In genomic region chr1:234720709-234721436, GRCh38 we compare ENCODE assay signal across 10 cellular contexts.
A peak's percentile ranks its signal among the peaks of the same experiment; 100 is the strongest.
DNase-seq lines count a peak whose midpoint lies in the region; ATAC-seq and TF ChIP-seq lines count a peak whose summit lies in the region.
"Had no signal": no experiment of that assay in that cellular context is flagged by ENCODE, and none has a peak within 500 bp of the region (broad histone marks: within the 10 kb centered on the region; RNA-seq: fewer than 3 reads in every experiment).

No MANE protein-coding gene starts in this region.

- intact Hi-C loops in cardiac septum (cut with DNase I) (loop anchor here (1.0 to 5.0 kb wide), 4 partner anchors 20 to 261 kb away; no protein-coding TSS in a partner anchor), Right ventricle myocardium inferior (cut with DNase I) (loop anchor here (5.0 kb wide), 3 partner anchors 141 to 256 kb away; no protein-coding TSS in a partner anchor), aorta (cut with DNase I) (loop anchor here (5.0 to 10.0 kb wide), 8 partner anchors 34 to 356 kb away; no protein-coding TSS in a partner anchor)

- H3K4me1 ChIP-seq in esophagus (ENCODE audit: control insufficient read depth in 2 of 2, insufficient read depth in 2 of 2, low read length in 1 of 2), result peaks cover 9 to 31% of the 10 kb centered on the region in 2 donors
- peaks cover 4 to 11% of the 10 kb centered on the region in 2 donors for H3K4me1 ChIP-seq in aorta (ENCODE audit: control insufficient read depth in 1 of 2, insufficient read depth in 2 of 2, low read length in 2 of 2)
- peaks cover 20% of the 10 kb centered on the region for H3K4me1 ChIP-seq in foreskin keratinocyte

- H3K36me3 ChIP-seq in esophagus (ENCODE audit: control insufficient read depth in 2 of 2, insufficient read depth in 2 of 2, low read length in 1 of 2), result no peaks in the 10 kb centered on the region
- H3K36me3 ChIP-seq in aorta (ENCODE audit: control insufficient read depth in 1 of 2, insufficient read depth in 2 of 2, low read length in 1 of 2), result no peaks in the 10 kb centered on the region

- H3K27ac ChIP-seq in esophagus (ENCODE audit: low read depth in 2 of 2, low read length in 1 of 2) (peak overlapping the region; percentile 99 to 100), aorta (ENCODE audit: low read depth in 1 of 2, low read length in 2 of 2) (peak overlapping the region; percentile 96 to 98), foreskin keratinocyte (no peak overlapping the region)

- H3K4me3 ChIP-seq in esophagus (ENCODE audit: low read depth in 1 of 2, low read length in 2 of 2), result no peak overlapping the region
- no peak overlapping the region for H3K4me3 ChIP-seq in aorta (ENCODE audit: low read length in 2 of 2)

- H3K27me3 Mint-ChIP-seq in osteocyte (ENCODE audit: unreplicated experiment), result no peaks in the 10 kb centered on the region

- no peak for TF ChIP-seq CTCF in osteocyte (IDR thresholded peaks at IDR 0.05)
- no peak for TF ChIP-seq CTCF in foreskin keratinocyte (conservative IDR thresholded peaks at IDR 0.05)

- peak overlapping the region; percentile 100 for H3K27ac Mint-ChIP-seq in osteocyte (ENCODE audit: unreplicated experiment)

- DNase-seq in cardiac septum (ENCODE audit: low spot score), result peak; percentile 57
- no peak for DNase-seq in Right ventricle myocardium inferior (ENCODE audit: missing footprints)
- DNase-seq in osteocyte (ENCODE audit: extremely low spot score, unreplicated experiment), result no peak
- DNase-seq in aorta, result peak in 1 of 2 donors; percentile 45
- no peak for DNase-seq in activated naive CD4-positive, alpha-beta T cell (lab: John Stamatoyannopoulos, UW)
- DNase-seq in activated CD4-positive, alpha-beta T cell treated with anti-CD3 and anti-CD28 coated beads for 4 hours, result no peak
- no peak for DNase-seq in foreskin keratinocyte
- DNase-seq: activated T-cell treated with anti-CD3 and anti-CD28 coated beads, Interleukin-2, amount 50 U/mL, for 4 hours; NCI-H2029 treated with DMSO at 0.1 percent for 48 hours had no signal

- no peaks in the 10 kb centered on the region for H3K36me3 Mint-ChIP-seq in osteocyte (ENCODE audit: unreplicated experiment)

- no peaks in the 10 kb centered on the region for H3K9me3 ChIP-seq in esophagus (ENCODE audit: control insufficient read depth in 2 of 2, insufficient read depth in 1 of 2, low read depth in 1 of 2, low read length in 1 of 2)
- no peaks in the 10 kb centered on the region for H3K9me3 ChIP-seq in aorta (ENCODE audit: control insufficient read depth, low read length)

- 71 to 73% methylated on average over 15 of the region's 15 CpGs for WGBS in esophagus, 2 donors
- 74 to 79% methylated on average over 15 of the region's 15 CpGs for WGBS in aorta, 2 donors

- H3K4me3 Mint-ChIP-seq in osteocyte (ENCODE audit: unreplicated experiment), result no peak overlapping the region
- H3K4me3 Mint-ChIP-seq: activated T-cell treated with anti-CD3 and anti-CD28 coated beads, Interleukin-2, amount 50 U/mL, for 4 hours had no signal

- ATAC-seq in Right ventricle myocardium inferior (no peak), aorta (ENCODE audit: low FRiP score) (no peak), foreskin keratinocyte (no peak)
- ATAC-seq: activated T-cell treated with anti-CD3 and anti-CD28 coated beads, Interleukin-2, amount 50 U/mL, for 4 hours had no signal

- no peaks in the 10 kb centered on the region for H3K9me3 Mint-ChIP-seq in osteocyte (ENCODE audit: unreplicated experiment)
- H3K9me3 Mint-ChIP-seq: activated T-cell treated with anti-CD3 and anti-CD28 coated beads, Interleukin-2, amount 50 U/mL, for 4 hours had no signal

- H3K4me1 Mint-ChIP-seq in osteocyte (ENCODE audit: unreplicated experiment), result peaks cover 78% of the 10 kb centered on the region

- H3K27me3 ChIP-seq in esophagus (ENCODE audit: control insufficient read depth in 1 of 2, insufficient read depth in 2 of 2, low read length in 2 of 2), result no peaks in the 10 kb centered on the region
- no peaks in the 10 kb centered on the region for H3K27me3 ChIP-seq in aorta (ENCODE audit: control insufficient read depth in 1 of 2, insufficient read depth in 2 of 2, low read length in 1 of 2)
- H3K27me3 ChIP-seq in foreskin keratinocyte, result no peaks in the 10 kb centered on the region
